ENCODE assay signal across 8 cellular contexts in the genomic region with DNA sequence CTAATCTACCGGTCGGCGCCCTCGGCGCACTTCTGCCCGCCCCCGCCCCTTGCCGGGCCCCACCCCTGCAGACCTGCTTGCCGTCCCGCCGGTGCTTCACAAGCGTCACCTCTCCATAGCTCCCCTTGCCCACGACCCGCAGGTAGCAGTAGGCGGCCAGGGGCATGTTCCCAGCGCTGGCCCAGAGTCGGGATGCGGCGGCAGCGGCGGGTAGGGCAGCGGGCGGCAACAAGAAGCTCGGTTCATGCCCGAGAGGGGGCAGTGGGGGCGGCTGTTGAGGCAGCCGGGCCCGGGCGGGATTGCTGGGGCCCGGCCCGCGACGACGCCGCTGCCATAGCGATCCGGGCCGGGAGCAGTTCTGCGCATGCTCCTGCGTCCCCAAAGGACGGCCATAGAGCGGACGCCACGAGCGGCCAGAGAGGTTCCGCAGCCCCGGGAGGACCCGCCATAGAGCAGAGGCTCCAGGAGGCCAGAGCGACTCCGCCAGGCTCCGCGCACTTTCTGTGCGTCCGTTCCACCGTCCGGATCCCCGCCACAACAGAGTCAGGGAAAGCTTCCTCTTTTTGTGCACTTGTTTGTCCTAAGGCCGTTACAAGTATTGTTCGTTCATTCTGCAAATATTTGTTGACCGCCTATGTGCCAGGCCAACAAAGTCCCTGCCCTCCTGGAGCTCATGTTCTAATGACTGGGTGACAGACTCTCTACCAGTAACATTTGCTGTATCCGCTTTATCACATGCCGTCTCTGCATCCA. TPM values are rescaled to one million over a fixed set of nuclear protein-coding genes. Genes with fewer than 3 reads are reported as not detected.
DNase-seq lines count a peak whose midpoint lies in the region; ATAC-seq and TF ChIP-seq lines count a peak whose summit lies in the region.

Gene NEK4 (minus strand): TSS at position 360 of the 753 bp plus-strand sequence. CDS start 194 bp downstream, at position 166.

- 0% methylated on average over 6 to 15 of the region's 62 CpGs for WGBS in gastroesophageal sphincter (ENCODE audit: low coverage in 1 of 2), 2 donors

- DNase-seq in GM04504 (ENCODE audit: low read depth) (peak; percentile 77), HFF-Myc (ENCODE audit: extremely low read depth, low read depth) (peak; percentile 78), NAMALWA (ENCODE audit: low spot score) (peak; percentile 83), SK-MEL-5 (ENCODE audit: low read depth, low spot score) (peak; percentile 92)
- DNase-seq in activated naive CD4-positive, alpha-beta T cell treated with Interleukin-2 at 50 U/mL for 16 hours = peak; percentile 86

- H3K36me3 ChIP-seq in gastroesophageal sphincter = peaks cover 0 to 27% of the 10 kb centered on the region in 2 donors
- H3K36me3 ChIP-seq in neutrophil = peaks cover 12% of the 10 kb centered on the region

- H3K27ac ChIP-seq in gastroesophageal sphincter (peak within 1 kb of the TSS; percentile 39 to 83 (median 78)), neutrophil (peak within 1 kb of the TSS; percentile 82)

- in situ Hi-C loops in SK-MEL-5 (cut with HindIII; ENCODE audit: low pct_unique_long_range_greater_than_20kb, low sequenced_read_pairs) = no loop called here

- H3K9me3 ChIP-seq in gastroesophageal sphincter (no peaks in the 10 kb centered on the region), neutrophil (no peaks in the 10 kb centered on the region)

- H3K27me3 ChIP-seq in gastroesophageal sphincter (no peaks in the 10 kb centered on the region), neutrophil (no peaks in the 10 kb centered on the region)

- peak; percentile 99 for ATAC-seq in gastroesophageal sphincter

- TF ChIP-seq POLR2A in gastroesophageal sphincter (IDR thresholded peaks at IDR 0.05) = peak; percentile 58 to 61

- no peak for TF ChIP-seq CTCF in HFF-Myc (IDR thresholded peaks at IDR 0.05; ENCODE audit: low read depth, low read length, missing control alignments)
- TF ChIP-seq CTCF in gastroesophageal sphincter (IDR thresholded peaks at IDR 0.05) = peak in 2 of 4 experiments; percentile 6 to 34
- TF ChIP-seq CTCF in neutrophil (IDR thresholded peaks at IDR 0.05) = no peak
- TF ChIP-seq CTCF in subcutaneous adipose tissue (IDR thresholded peaks at IDR 0.05; ENCODE audit: low read depth) = no peak

- no peak for TF ChIP-seq EP300 in gastroesophageal sphincter (IDR thresholded peaks at IDR 0.05)

- H3K4me1 ChIP-seq in gastroesophageal sphincter (peaks cover 0 to 24% (median 6%) of the 10 kb centered on the region in 3 donors), neutrophil (ENCODE audit: control insufficient read depth in 1 of 2, insufficient read depth in 1 of 2, low read depth in 1 of 2, low read length in 1 of 2) (peaks cover 11 to 17% of the 10 kb centered on the region in 2 experiments)

- peak within 1 kb of the TSS; percentile 67 for H3K4me3 ChIP-seq in HFF-Myc (replicated peaks; ENCODE audit: low read depth, low read length)
- peak within 1 kb of the TSS; percentile 75 to 97 for H3K4me3 ChIP-seq in gastroesophageal sphincter
- H3K4me3 ChIP-seq in neutrophil (ENCODE audit: low read depth in 1 of 2, low read length in 1 of 2) = peak within 1 kb of the TSS; percentile 72 to 82

RNA-seq across cellular contexts. Expression of gene NEK4, which starts in this region (rescaled TPM):
- 28.7 and 32.7 TPM in 2 replicates for total RNA-seq in SK-MEL-5 (2014; rRNA removed; shearing (Covaris generic))
- polyA plus RNA-seq in SK-MEL-5 (2015; cell fraction: cytosol; rRNA removed) = 15.3 and 26.6 TPM in 2 replicates
- polyA plus RNA-seq in SK-MEL-5 (2015; cell fraction: nucleus; rRNA removed) = 19.2 and 19.5 TPM in 2 replicates
- total RNA-seq in gastroesophageal sphincter (10 to 100 TPM; 22.1 to 29.5 (median 22.7) TPM), subcutaneous adipose tissue (10 to 100 TPM in 3 of 4 donors, 1 to 10 TPM in 1; 9.0 to 18.4 (median 13.7) TPM)

Comparison
In these comparisons a context has a peak if more than half of its experiments do, and no peak if none do; other contexts are left out.
1. Peak in every context shown above with its lines: DNase-seq, ATAC-seq, H3K4me3 ChIP-seq and H3K27ac ChIP-seq.